ENCODE assay signal across 17 cellular contexts in the genomic region with DNA sequence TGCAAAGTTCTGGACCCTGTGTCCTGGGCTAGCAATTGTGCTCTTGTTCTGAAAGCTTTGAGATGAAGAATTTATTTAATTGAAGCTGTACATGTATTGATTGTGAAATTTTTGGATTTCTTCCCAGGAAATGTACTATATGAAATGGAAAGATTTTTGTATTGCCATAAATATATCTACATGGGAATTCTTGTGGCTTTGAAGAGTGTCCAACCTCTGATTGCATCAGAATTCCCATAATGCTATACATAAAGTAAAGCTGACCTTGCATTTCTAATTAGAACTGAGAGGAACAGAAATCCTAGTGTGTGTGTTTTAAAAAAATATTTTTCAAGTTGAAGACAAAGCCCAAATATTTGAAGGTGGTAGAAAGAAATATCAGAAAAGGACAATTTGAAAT.
DNase-seq lines count a peak whose midpoint lies in the region; ATAC-seq, FAIRE-seq and TF ChIP-seq lines count a peak whose summit lies in the region.
"Had no signal": no experiment of that assay in that cellular context is flagged by ENCODE, and none has a peak within 500 bp of the region (broad histone marks: within the 10 kb centered on the region; RNA-seq: fewer than 3 reads in every experiment).

No MANE protein-coding gene starts in this region.

- no peak for TF ChIP-seq EP300 in A549 (IDR thresholded peaks at IDR 0.05)

- ATAC-seq in A549 (no peak), lower lobe of right lung (no peak), GM21825 (IDR thresholded peaks at IDR 0.05; ENCODE audit: unreplicated experiment) (no peak)
- ATAC-seq: foreskin keratinocyte, psoas muscle had no signal

- intact Hi-C loops in lower lobe of right lung (cut with DNase I): no loop called here

- H3K36me3 ChIP-seq in astrocyte (ENCODE audit: insufficient read depth, low read length) (no peaks in the 10 kb centered on the region), lower lobe of right lung (no peaks in the 10 kb centered on the region)

- no peak for TF ChIP-seq CTCF in A549 (IDR thresholded peaks at IDR 0.05)
- TF ChIP-seq CTCF in HFFc6 (IDR thresholded peaks at IDR 0.05): no peak
- no peak for TF ChIP-seq CTCF in astrocyte (IDR thresholded peaks at IDR 0.05; ENCODE audit: insufficient read depth, low read depth, low read length)
- no peak for TF ChIP-seq CTCF in fibroblast of pulmonary artery (IDR thresholded peaks at IDR 0.05; ENCODE audit: low read length, missing control alignments)
- no peak for TF ChIP-seq CTCF in lower lobe of right lung (IDR thresholded peaks at IDR 0.05)

- H3K9ac ChIP-seq in astrocyte (ENCODE audit: low read length): no peak overlapping the region

- TF ChIP-seq POLR2A in A549 (IDR thresholded peaks at IDR 0.05; ENCODE audit: low read length): no peak

- no peaks in the 10 kb centered on the region for H3K27me3 ChIP-seq in astrocyte (ENCODE audit: insufficient read depth, low read length)
- no peaks in the 10 kb centered on the region for H3K27me3 ChIP-seq in lower lobe of right lung (ENCODE audit: low read depth)
- H3K27me3 ChIP-seq: foreskin keratinocyte, testis had no signal

- H3K4me1 Mint-ChIP-seq in HFFc6 (ENCODE audit: low read depth) (peaks cover 12% of the 10 kb centered on the region), astrocyte (ENCODE audit: low read depth, unreplicated experiment) (peaks cover 6% of the 10 kb centered on the region)

- FAIRE-seq in A549 (lab: Jason Lieb, UNC) (no peak), astrocyte (lab: Jason Lieb, UNC) (no peak)
- FAIRE-seq: kidney had no signal

- CTCF ChIA-PET in A549 (lab: Yijun Ruan, JAX): interaction anchor here (0.9 kb wide), 1 partner anchor 11 kb away, joined by 3 read pairs; no protein-coding TSS in a partner anchor

- H3K4me2 ChIP-seq in A549 (no peak overlapping the region), astrocyte (ENCODE audit: low read length) (no peak overlapping the region)

- no peak overlapping the region for H2AFZ ChIP-seq in astrocyte (ENCODE audit: low read depth, low read length)

- H3K4me3 ChIP-seq in A549 (no peak overlapping the region), astrocyte (ENCODE audit: insufficient read depth, low read depth, low read length) (no peak overlapping the region), fibroblast of pulmonary artery (replicated peaks; ENCODE audit: low read depth, low read length) (no peak overlapping the region), lower lobe of right lung (no peak overlapping the region)
- H3K4me3 ChIP-seq: psoas muscle, testis had no signal

- H3K9me3 ChIP-seq in A549: no peaks in the 10 kb centered on the region
- no peaks in the 10 kb centered on the region for H3K9me3 ChIP-seq in astrocyte (ENCODE audit: insufficient read depth, low read depth, low read length)
- no peaks in the 10 kb centered on the region for H3K9me3 ChIP-seq in lower lobe of right lung
- H3K9me3 ChIP-seq: psoas muscle, testis had no signal

- H3K27ac ChIP-seq in A549 (no peak overlapping the region), astrocyte (ENCODE audit: low read depth, low read length) (no peak overlapping the region), lower lobe of right lung (no peak overlapping the region)
- H3K27ac ChIP-seq: foreskin keratinocyte, psoas muscle, testis had no signal

- H3K27me3 Mint-ChIP-seq in HFFc6 (ENCODE audit: insufficient read depth) (peaks cover 2% of the 10 kb centered on the region; the same call in 1 of the 2 replicates), astrocyte (ENCODE audit: low read depth, unreplicated experiment) (no peaks in the 10 kb centered on the region)
- H3K27me3 Mint-ChIP-seq: brain had no signal

- H3K9me3 Mint-ChIP-seq in HFFc6 (no peaks in the 10 kb centered on the region; the same call in 1 of the 2 replicates), astrocyte (ENCODE audit: unreplicated experiment) (no peaks in the 10 kb centered on the region)
- H3K9me3 Mint-ChIP-seq: activated naive CD4-positive, alpha-beta T cell treated with anti-CD3 and anti-CD28 coated beads for 36 hours had no signal

- H3K4me1 ChIP-seq in A549 (no peaks in the 10 kb centered on the region), astrocyte (ENCODE audit: insufficient read depth, low read length) (no peaks in the 10 kb centered on the region), lower lobe of right lung (no peaks in the 10 kb centered on the region)
- H3K4me1 ChIP-seq: foreskin keratinocyte, psoas muscle, testis had no signal

- H3K36me3 Mint-ChIP-seq in HFFc6 (ENCODE audit: low read depth) (no peaks in the 10 kb centered on the region), astrocyte (ENCODE audit: low read depth, unreplicated experiment) (no peaks in the 10 kb centered on the region)
- H3K36me3 Mint-ChIP-seq: brain had no signal

- no peak for DNase-seq in A549 (ENCODE audit: low read depth in 1 of 2, low spot score in 1 of 2)
- peak; percentile 41 for DNase-seq in HFFc6
- DNase-seq in astrocyte (ENCODE audit: low read depth): peak; percentile 44
- peak; percentile 87 for DNase-seq in fibroblast of pulmonary artery (ENCODE audit: low read depth)
- DNase-seq in lower lobe of right lung: no peak
- DNase-seq in ecto neural progenitor cell (ENCODE audit: low spot score): no peak
- no peak for DNase-seq in HK-2 (ENCODE audit: unreplicated experiment)
- DNase-seq: activated CD4-positive, alpha-beta T cell treated with anti-CD3 and anti-CD28 coated beads, Interleukin-2, amount 50 U/mL, for 1 hour; activated naive CD4-positive, alpha-beta T cell treated with anti-CD3 and anti-CD28 coated beads for 36 hours; hypothalamus; kidney; NCI-H1930; psoas muscle; testis had no signal

- H3K79me2 ChIP-seq in astrocyte (ENCODE audit: insufficient read depth, low read length): no peaks in the 10 kb centered on the region

- H3K27ac Mint-ChIP-seq in HFFc6: peak overlapping the region; percentile 11; the same call in 1 of the 2 replicates
- peak overlapping the region; percentile 66 for H3K27ac Mint-ChIP-seq in astrocyte (ENCODE audit: unreplicated experiment)
- H3K27ac Mint-ChIP-seq: activated naive CD4-positive, alpha-beta T cell treated with anti-CD3 and anti-CD28 coated beads for 36 hours had no signal

- POLR2A ChIA-PET in A549 (lab: Yijun Ruan, JAX): no interaction called here

- H3K4me3 Mint-ChIP-seq in HFFc6 (no peak overlapping the region), astrocyte (ENCODE audit: unreplicated experiment) (no peak overlapping the region)
- H3K4me3 Mint-ChIP-seq: activated naive CD4-positive, alpha-beta T cell treated with anti-CD3 and anti-CD28 coated beads for 36 hours; brain had no signal

- TF ChIP-seq RAD21 in A549 (conservative IDR thresholded peaks at IDR 0.05 in 1 of 2, IDR thresholded peaks at IDR 0.05 in 1 of 2): no peak

- no peaks in the 10 kb centered on the region for H4K20me1 ChIP-seq in astrocyte (ENCODE audit: insufficient read depth, low read length)

TF ChIP-seq in A549, 52 proteins besides CTCF, POLR2A, EP300 and RAD21:
- TF ChIP-seq ZFP36 (IDR thresholded peaks at IDR 0.05; ENCODE audit: borderline replicate concordance, partially characterized antibody): no peak
- TF ChIP-seq, protein P1, sequence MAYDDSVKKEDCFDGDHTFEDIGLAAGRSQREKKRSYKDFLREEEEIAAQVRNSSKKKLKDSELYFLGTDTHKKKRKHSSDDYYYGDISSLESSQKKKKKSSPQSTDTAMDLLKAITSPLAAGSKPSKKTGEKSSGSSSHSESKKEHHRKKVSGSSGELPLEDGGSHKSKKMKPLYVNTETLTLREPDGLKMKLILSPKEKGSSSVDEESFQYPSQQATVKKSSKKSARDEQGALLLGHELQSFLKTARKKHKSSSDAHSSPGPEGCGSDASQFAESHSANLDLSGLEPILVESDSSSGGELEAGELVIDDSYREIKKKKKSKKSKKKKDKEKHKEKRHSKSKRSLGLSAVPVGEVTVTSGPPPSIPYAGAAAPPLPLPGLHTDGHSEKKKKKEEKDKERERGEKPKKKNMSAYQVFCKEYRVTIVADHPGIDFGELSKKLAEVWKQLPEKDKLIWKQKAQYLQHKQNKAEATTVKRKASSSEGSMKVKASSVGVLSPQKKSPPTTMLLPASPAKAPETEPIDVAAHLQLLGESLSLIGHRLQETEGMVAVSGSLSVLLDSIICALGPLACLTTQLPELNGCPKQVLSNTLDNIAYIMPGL (CRISPR knock-in tag; IDR thresholded peaks at IDR 0.05; ENCODE audit: borderline replicate concordance): no peak
- TF ChIP-seq MAFK (IDR thresholded peaks at IDR 0.05; ENCODE audit: partially characterized antibody): peak; percentile 50
- TF ChIP-seq RFX5 (IDR thresholded peaks at IDR 0.05): no peak

Comparison
In these comparisons a context has a peak if more than half of its experiments do, and no peak if none do; other contexts are left out.
1. DNase-seq: peak in HFFc6 (single experiment), astrocyte (single experiment) and fibroblast of pulmonary artery (single experiment); none in A549 (0 of 2), lower lobe of right lung (single experiment), ecto neural progenitor cell (single experiment) and HK-2 (single experiment).